In genomic region chr5:42811591-42812392, GRCh38 we compare ENCODE assay signal across 1 cellular context.
TF ChIP-seq lines count a peak whose summit lies in the region.

SELENOP (minus strand) TSS chr5:42811892; CDS start chr5:42808353, 3,539 bp downstream.

TF ChIP-seq in K562, 482 proteins besides CTCF, POLR2A, EP300 and RAD21 (continued from another document and continues in another):
- TF ChIP-seq CTCFL (IDR thresholded peaks at IDR 0.05; ENCODE audit: borderline replicate concordance, insufficient read depth, low read depth, low read length, poor library complexity, severe bottlenecking) (no peak), ZNF24 (IDR thresholded peaks at IDR 0.05) (no peak), ARNT (IDR thresholded peaks at IDR 0.05) (no peak), DLX4 (CRISPR knock-in tag; IDR thresholded peaks at IDR 0.05) (no peak), ZBTB9 (CRISPR knock-in tag; IDR thresholded peaks at IDR 0.05) (no peak), BHLHE40 (IDR thresholded peaks at IDR 0.05; ENCODE audit: low read length) (peak; percentile 77), SMARCA5 (IDR thresholded peaks at IDR 0.05) (no peak), C11orf30 (IDR thresholded peaks at IDR 0.05; ENCODE audit: low read depth) (peak; percentile 97), CREB3L1 (IDR thresholded peaks at IDR 0.05; ENCODE audit: borderline replicate concordance, low read depth) (no peak), KDM5B (IDR thresholded peaks at IDR 0.05; ENCODE audit: insufficient replicate concordance, low read depth, low read length) (peak; percentile 16), ARID3B (CRISPR knock-in tag; IDR thresholded peaks at IDR 0.05; ENCODE audit: borderline replicate concordance) (no peak), DACH1 (IDR thresholded peaks at IDR 0.05; ENCODE audit: partially characterized antibody) (no peak), ZNF780A (CRISPR knock-in tag; IDR thresholded peaks at IDR 0.05) (no peak), DDX20 (tag; IDR thresholded peaks at IDR 0.05; ENCODE audit: low read depth) (no peak), MCM5 (IDR thresholded peaks at IDR 0.05; ENCODE audit: low read depth) (no peak), ESRRB (CRISPR knock-in tag; IDR thresholded peaks at IDR 0.05; ENCODE audit: borderline replicate concordance) (no peak), CBX8 (IDR thresholded peaks at IDR 0.05; ENCODE audit: borderline replicate concordance, extremely low read depth, low read depth, low read length, poor library complexity, severe bottlenecking) (no peak), ZFP30 (CRISPR knock-in tag; IDR thresholded peaks at IDR 0.05; ENCODE audit: borderline replicate concordance) (no peak), HMBOX1 (IDR thresholded peaks at IDR 0.05) (no peak), UBTF (IDR thresholded peaks at IDR 0.05; ENCODE audit: borderline replicate concordance in 1 of 2, low read depth in 2 of 2, low read length in 2 of 2) (no peak), ATF6 (CRISPR knock-in tag; IDR thresholded peaks at IDR 0.05) (no peak), ATF7 (IDR thresholded peaks at IDR 0.05) (peak; percentile 98), ZNF589 (CRISPR knock-in tag; IDR thresholded peaks at IDR 0.05; ENCODE audit: low read depth) (no peak), NR2C1 (IDR thresholded peaks at IDR 0.05) (0 out of 2 replicates have a peak, but pooled peaks have one; percentile 41), NR2C1 (tag; IDR thresholded peaks at IDR 0.05) (no peak), MTA2 (IDR thresholded peaks at IDR 0.05; ENCODE audit: low read depth) (no peak), MYNN (IDR thresholded peaks at IDR 0.05) (no peak), MYNN (CRISPR knock-in tag; IDR thresholded peaks at IDR 0.05) (no peak), THAP12 (CRISPR knock-in tag; IDR thresholded peaks at IDR 0.05) (no peak), EP400 (IDR thresholded peaks at IDR 0.05) (peak; percentile 21; the same call in 1 of the 2 replicates), ZNF398 (CRISPR knock-in tag; IDR thresholded peaks at IDR 0.05) (no peak), POLR2B (IDR thresholded peaks at IDR 0.05; ENCODE audit: low read depth, partially characterized antibody) (peak; percentile 57), ZNF561 (CRISPR knock-in tag; conservative IDR thresholded peaks at IDR 0.05) (no peak), RBM14 (IDR thresholded peaks at IDR 0.05; ENCODE audit: borderline replicate concordance, insufficient read depth, low read depth, low read length) (no peak), ZNF23 (CRISPR knock-in tag; IDR thresholded peaks at IDR 0.05) (no peak), CTBP1 (IDR thresholded peaks at IDR 0.05; ENCODE audit: borderline replicate concordance) (no peak), ZNF124 (CRISPR knock-in tag; IDR thresholded peaks at IDR 0.05) (no peak), ZNF431 (CRISPR knock-in tag; IDR thresholded peaks at IDR 0.05) (no peak), HDAC1 (IDR thresholded peaks at IDR 0.05) (no peak), ZBTB17 (CRISPR knock-in tag; IDR thresholded peaks at IDR 0.05) (no peak), GTF2B (IDR thresholded peaks at IDR 0.05; ENCODE audit: extremely low read depth, insufficient read length) (no peak), THAP7 (CRISPR knock-in tag; IDR thresholded peaks at IDR 0.05) (no peak), TBP (optimal IDR thresholded peaks at IDR 0.05; ENCODE audit: low read depth, low read length) (peak; percentile 71), NFATC3 (IDR thresholded peaks at IDR 0.05) (no peak), THRAP3 (IDR thresholded peaks at IDR 0.05; ENCODE audit: borderline replicate concordance) (no peak), HDAC3 (IDR thresholded peaks at IDR 0.05; ENCODE audit: borderline replicate concordance, partially characterized antibody) (no peak), BRF1 (IDR thresholded peaks at IDR 0.05; ENCODE audit: borderline replicate concordance, extremely low read depth, insufficient read length) (no peak), ETV5 (CRISPR knock-in tag; IDR thresholded peaks at IDR 0.05; ENCODE audit: low read depth) (no peak), RFX5 (IDR thresholded peaks at IDR 0.05; ENCODE audit: low read depth, low read length) (no peak), MAFG (tag; conservative IDR thresholded peaks at IDR 0.05) (peak; percentile 99), ZNF764 (CRISPR knock-in tag; IDR thresholded peaks at IDR 0.05; ENCODE audit: low read depth) (no peak)
